ENCODE assay signal across 30 cellular contexts in the genomic region with DNA sequence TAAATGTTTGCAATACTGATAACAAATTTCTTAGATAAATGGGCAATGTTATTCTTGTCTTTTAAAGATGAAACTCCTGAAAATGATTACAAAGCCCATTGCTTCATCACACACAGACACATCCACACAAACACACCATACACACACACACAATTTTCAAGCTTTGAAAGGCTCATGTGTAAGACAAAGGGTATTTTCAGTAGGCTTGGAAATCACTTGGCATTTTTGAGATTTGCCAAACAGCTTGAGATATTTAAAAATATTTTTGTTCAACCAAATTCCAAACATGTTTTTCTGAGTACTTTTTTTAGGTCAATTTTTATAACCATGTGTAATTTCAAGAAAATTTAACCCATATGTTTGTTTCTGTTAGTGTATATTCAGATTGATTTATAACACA.
"Had no signal": no experiment of that assay in that cellular context is flagged by ENCODE, and none has a peak within 500 bp of the region (broad histone marks: within the 10 kb centered on the region; RNA-seq: fewer than 3 reads in every experiment).

No MANE protein-coding gene starts in this region.

- H3K27me3 ChIP-seq: body of pancreas, breast epithelium, Peyer's patch, SJSA1 had no signal

- ATAC-seq: activated CD8-positive, alpha-beta T cell treated with anti-CD3 and anti-CD28 coated beads for 36 hours; activated T-cell treated with anti-CD3 and anti-CD28 coated beads, Interleukin-2, amount 50 U/mL, for 72 hours; activated T-helper 17 cell treated with anti-CD3 and anti-CD28 coated beads, Interleukin-2, amount 50 U/mL, for 72 hours; body of pancreas; PC-3 had no signal

- DNase-seq: activated CD4-positive, alpha-beta T cell treated with anti-CD3 and anti-CD28 coated beads, Interleukin-2, amount 10 ng/mL, durations not matched to agents 24 days and 14 days; activated CD4-positive, alpha-beta T cell treated with anti-CD3 and anti-CD28 coated beads, Interleukin-2, amount 50 U/mL, for 4 hours; activated CD8-positive, alpha-beta T cell treated with anti-CD3 and anti-CD28 coated beads for 36 hours; activated effector memory CD4-positive, alpha-beta T cell treated with anti-CD3 and anti-CD28 coated beads, Interleukin-2, amount 50 U/mL, for 16 hours; activated naive CD4-positive, alpha-beta T cell; activated naive CD4-positive, alpha-beta T cell treated with anti-CD3 and anti-CD28 coated beads, Interleukin-2, amount 50 U/mL, for 16 hours; activated naive CD8-positive, alpha-beta T cell treated with anti-CD3 and anti-CD28 coated beads for 36 hours; activated T-cell treated with anti-CD3 and anti-CD28 coated beads, Interleukin-2, amount 50 U/mL, for 1 hour; activated T-cell treated with anti-CD3 and anti-CD28 coated beads, Interleukin-2, amount 50 U/mL, for 72 hours; amygdala; body of pancreas; MV-4-11; NCI-H1092; NCI-H1436 treated with DMSO at 0.1 percent for 48 hours; NCI-H1694 treated with DMSO at 0.1 percent for 48 hours; NCI-H2029; NCI-H345; NCI-H526; NCI-H748 treated with DMSO at 0.1 percent for 48 hours; NK-92 treated with Interleukin-12 subunit alpha and Interleukin-12 subunit beta, amount 100 ng/mL, for 24 hours; PC-3; Peyer's patch; RPMI8226; SHP77 treated with DMSO at 0.1 percent for 48 hours; SK-N-SH had no signal

- H3K9ac ChIP-seq: SK-N-SH had no signal

- H3K27ac Mint-ChIP-seq: activated CD4-positive, alpha-beta T cell treated with anti-CD3 and anti-CD28 coated beads, Interleukin-2, amount 10 ng/mL, durations not matched to agents 24 days and 14 days; activated CD8-positive, alpha-beta T cell treated with anti-CD3 and anti-CD28 coated beads for 36 hours; activated naive CD8-positive, alpha-beta T cell treated with anti-CD3 and anti-CD28 coated beads for 36 hours; activated T-cell treated with anti-CD3 and anti-CD28 coated beads, Interleukin-2, amount 50 U/mL, for 72 hours; activated T-helper 17 cell treated with anti-CD3 and anti-CD28 coated beads, Interleukin-2, amount 50 U/mL, for 72 hours; T-helper 1 cell treated with Interleukin-12 subunit alpha and Interleukin-12 subunit beta and Interleukin-4 antibody, amounts not matched to agents 30 μg/mL and 1 μg/mL, for 36 hours; T-helper 2 cell treated with Interferon-gamma antibody and Interleukin-4, amounts not matched to agents 5 μg/mL and 100 μg/mL, for 36 hours had no signal

- H3K4me3 ChIP-seq: body of pancreas, breast epithelium, Peyer's patch, SJSA1 had no signal

- H3K36me3 Mint-ChIP-seq: activated naive CD8-positive, alpha-beta T cell treated with anti-CD3 and anti-CD28 coated beads for 36 hours had no signal

- H3K27me3 Mint-ChIP-seq: activated CD4-positive, alpha-beta T cell treated with anti-CD3 and anti-CD28 coated beads, Interleukin-2, amount 10 ng/mL, durations not matched to agents 24 days and 14 days; activated CD8-positive, alpha-beta T cell treated with anti-CD3 and anti-CD28 coated beads for 36 hours; activated naive CD8-positive, alpha-beta T cell treated with anti-CD3 and anti-CD28 coated beads for 36 hours; activated T-helper 17 cell treated with anti-CD3 and anti-CD28 coated beads, Interleukin-2, amount 50 U/mL, for 72 hours had no signal

- H3K4me1 ChIP-seq: breast epithelium, Peyer's patch, SJSA1 had no signal

- H3K4me1 Mint-ChIP-seq: activated CD4-positive, alpha-beta T cell treated with anti-CD3 and anti-CD28 coated beads, Interleukin-2, amount 10 ng/mL, durations not matched to agents 24 days and 14 days; activated naive CD8-positive, alpha-beta T cell treated with anti-CD3 and anti-CD28 coated beads for 36 hours; activated T-helper 17 cell treated with anti-CD3 and anti-CD28 coated beads, Interleukin-2, amount 50 U/mL, for 72 hours had no signal

- H3K27ac ChIP-seq: body of pancreas, breast epithelium, Peyer's patch, SJSA1 had no signal

- H3K4me3 Mint-ChIP-seq: activated CD4-positive, alpha-beta T cell treated with anti-CD3 and anti-CD28 coated beads, Interleukin-2, amount 10 ng/mL, durations not matched to agents 24 days and 14 days; activated CD8-positive, alpha-beta T cell treated with anti-CD3 and anti-CD28 coated beads for 36 hours; activated naive CD8-positive, alpha-beta T cell treated with anti-CD3 and anti-CD28 coated beads for 36 hours; activated T-cell treated with anti-CD3 and anti-CD28 coated beads, Interleukin-2, amount 50 U/mL, for 72 hours; activated T-helper 17 cell treated with anti-CD3 and anti-CD28 coated beads, Interleukin-2, amount 50 U/mL, for 72 hours; T-helper 1 cell treated with Interleukin-12 subunit alpha and Interleukin-12 subunit beta and Interleukin-4 antibody, amounts not matched to agents 30 μg/mL and 1 μg/mL, for 36 hours; T-helper 2 cell treated with Interferon-gamma antibody and Interleukin-4, amounts not matched to agents 5 μg/mL and 100 μg/mL, for 36 hours had no signal

- H3K9me3 Mint-ChIP-seq: activated CD4-positive, alpha-beta T cell treated with anti-CD3 and anti-CD28 coated beads, Interleukin-2, amount 10 ng/mL, durations not matched to agents 24 days and 14 days; activated naive CD8-positive, alpha-beta T cell treated with anti-CD3 and anti-CD28 coated beads for 36 hours; T-helper 1 cell treated with Interleukin-12 subunit alpha and Interleukin-12 subunit beta and Interleukin-4 antibody, amounts not matched to agents 30 μg/mL and 1 μg/mL, for 36 hours had no signal

- H3K36me3 ChIP-seq: breast epithelium, Peyer's patch, SJSA1 had no signal

- H3K9me3 ChIP-seq: body of pancreas, breast epithelium, Peyer's patch, SJSA1, SK-N-SH had no signal
